Comparison of ENCODE assay signal across 1 cellular context in genomic region chr1:180253585-180254495, GRCh38.
TF ChIP-seq lines count a peak whose summit lies in the region.

No MANE protein-coding gene starts in this region.

TF ChIP-seq in IMR-90, 13 proteins besides CTCF, POLR2A, EP300 and RAD21 (continued from another document):
- TF ChIP-seq SMC3 (IDR thresholded peaks at IDR 0.05; ENCODE audit: low read depth, low read length) (no peak), MAZ (IDR thresholded peaks at IDR 0.05; ENCODE audit: borderline replicate concordance, low read depth, low read length) (no peak), BHLHE40 (IDR thresholded peaks at IDR 0.05; ENCODE audit: low read depth, low read length) (no peak), MXI1 (IDR thresholded peaks at IDR 0.05; ENCODE audit: borderline replicate concordance, low read depth, low read length) (no peak), FOS (IDR thresholded peaks at IDR 0.05; ENCODE audit: low read depth, low read length) (no peak)
